ENCODE assay signal across 1 cellular context in genomic region chr3:124886168-124887051, GRCh38.
TF ChIP-seq lines count a peak whose summit lies in the region.

No MANE protein-coding gene starts in this region.

TF ChIP-seq in IMR-90, 13 proteins besides CTCF, POLR2A, EP300 and RAD21 (continued from another document):
- no peak for TF ChIP-seq ELK1 (IDR thresholded peaks at IDR 0.05; ENCODE audit: borderline replicate concordance, low read depth, low read length)
TF ChIP-seq in IMR-90: peak in this region for 1.
